8 cellular contexts compared by ENCODE assay signal in the genomic region with DNA sequence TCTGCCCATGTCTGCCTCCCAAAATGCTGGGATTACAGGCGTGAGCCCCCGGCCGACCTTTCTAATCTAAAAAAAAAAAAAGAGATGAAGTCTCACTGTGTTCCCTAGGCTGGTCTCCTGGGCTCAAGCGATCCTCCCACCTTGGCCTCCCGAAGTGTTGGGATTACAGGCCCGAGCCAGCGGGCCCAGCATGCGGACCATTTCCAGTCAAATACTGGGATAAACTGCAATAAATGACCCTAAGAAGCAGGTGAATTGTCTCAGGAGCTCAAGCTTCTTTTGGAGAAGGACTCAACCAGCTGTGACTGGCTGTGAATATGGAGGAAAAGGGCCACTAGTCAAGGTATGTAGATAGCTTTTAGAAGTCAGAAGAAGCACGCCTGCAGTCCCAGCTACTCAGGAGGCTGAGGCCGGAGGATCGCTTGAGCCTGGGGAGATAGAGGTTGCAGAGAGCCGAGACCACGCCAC. TPM values are rescaled to one million over a fixed set of nuclear protein-coding genes. Genes with fewer than 3 reads are reported as not detected.
DNase-seq lines count a peak whose midpoint lies in the region; ATAC-seq lines count a peak whose summit lies in the region.

No MANE protein-coding gene starts in this region.

- H3K27ac ChIP-seq in substantia nigra (ENCODE audit: low read depth, low read length, poor library complexity, severe bottlenecking), result peak overlapping the region; percentile 95

- peak overlapping the region; percentile 88 for H3K27ac Mint-ChIP-seq in activated CD4-positive, alpha-beta T cell treated with anti-CD3 and anti-CD28 coated beads for 36 hours
- H3K27ac Mint-ChIP-seq in activated T-cell treated with anti-CD3 and anti-CD28 coated beads, Interleukin-2, amount 50 U/mL, for 24 hours, result peak overlapping the region; percentile 97

- intact Hi-C loops in activated CD4-positive, alpha-beta T cell treated with anti-CD3 and anti-CD28 coated beads for 36 hours (cut with DNase I, micrococcal nuclease), result loop anchor here (1.0 to 10.0 kb wide), 12 partner anchors 35 to 516 kb away; a partner anchor contains a TSS

- H3K9me3 ChIP-seq in iPS-18c (ENCODE audit: control insufficient read depth, insufficient read depth, low read length), result no peaks in the 10 kb centered on the region

- H3K4me3 ChIP-seq in iPS-18c (ENCODE audit: insufficient read depth, low read depth, low read length), result peak overlapping the region; percentile 63

- CTCF ChIA-PET in activated CD4-positive, alpha-beta T cell treated with anti-CD3 and anti-CD28 coated beads for 36 hours (lab: Charles Lee), result interaction anchor here (0.5 to 8.9 kb wide), 15 partner anchors 16 to 515 kb away, joined by 3 to 102 read pairs (median 3); no protein-coding TSS in a partner anchor

- no peaks in the 10 kb centered on the region for H3K9me3 Mint-ChIP-seq in activated CD4-positive, alpha-beta T cell treated with anti-CD3 and anti-CD28 coated beads for 36 hours (ENCODE audit: low read depth)
- H3K9me3 Mint-ChIP-seq in activated T-cell treated with anti-CD3 and anti-CD28 coated beads, Interleukin-2, amount 50 U/mL, for 24 hours, result no peaks in the 10 kb centered on the region

- H3K27me3 Mint-ChIP-seq in activated CD4-positive, alpha-beta T cell treated with anti-CD3 and anti-CD28 coated beads for 36 hours, result no peaks in the 10 kb centered on the region
- H3K27me3 Mint-ChIP-seq in activated T-cell treated with anti-CD3 and anti-CD28 coated beads, Interleukin-2, amount 50 U/mL, for 24 hours, result no peaks in the 10 kb centered on the region

- H3K36me3 Mint-ChIP-seq in activated CD4-positive, alpha-beta T cell treated with anti-CD3 and anti-CD28 coated beads for 36 hours (ENCODE audit: low read depth), result peaks cover 17% of the 10 kb centered on the region
- peaks cover 35% of the 10 kb centered on the region for H3K36me3 Mint-ChIP-seq in activated T-cell treated with anti-CD3 and anti-CD28 coated beads, Interleukin-2, amount 50 U/mL, for 24 hours (ENCODE audit: low read depth)

- H3K4me3 Mint-ChIP-seq in activated CD4-positive, alpha-beta T cell treated with anti-CD3 and anti-CD28 coated beads for 36 hours, result peak overlapping the region; percentile 86
- peak overlapping the region; percentile 92 for H3K4me3 Mint-ChIP-seq in activated T-cell treated with anti-CD3 and anti-CD28 coated beads, Interleukin-2, amount 50 U/mL, for 24 hours

- peaks cover 51% of the 10 kb centered on the region for H3K4me1 Mint-ChIP-seq in activated CD4-positive, alpha-beta T cell treated with anti-CD3 and anti-CD28 coated beads for 36 hours
- H3K4me1 Mint-ChIP-seq in activated T-cell treated with anti-CD3 and anti-CD28 coated beads, Interleukin-2, amount 50 U/mL, for 24 hours (ENCODE audit: low read depth), result peaks cover 58% of the 10 kb centered on the region

- POLR2A ChIA-PET in activated CD4-positive, alpha-beta T cell treated with anti-CD3 and anti-CD28 coated beads for 36 hours (lab: Charles Lee), result interaction anchor here (0.6 to 3.8 kb wide), 8 partner anchors 24 to 93 kb away, joined by 3 to 93 read pairs (median 4); no protein-coding TSS in a partner anchor

- DNase-seq in activated CD4-positive, alpha-beta T cell treated with anti-CD3 and anti-CD28 coated beads for 36 hours, result no peak
- no peak for DNase-seq in activated CD4-positive, alpha-beta T cell treated with anti-CD3 and anti-CD28 coated beads for 4 hours
- DNase-seq in activated T-cell treated with anti-CD3 and anti-CD28 coated beads, Interleukin-2, amount 50 U/mL, for 24 hours, result no peak
- DNase-seq in substantia nigra (lab: John Stamatoyannopoulos, UW) (peak in 1 of 49 donors; percentile 40), D341Med (ENCODE audit: low spot score) (no peak)

- peak; percentile 3 for ATAC-seq in activated CD4-positive, alpha-beta T cell treated with anti-CD3 and anti-CD28 coated beads for 36 hours
- ATAC-seq in GM21515 (IDR thresholded peaks at IDR 0.05; ENCODE audit: unreplicated experiment) (no peak), HG03095 (IDR thresholded peaks at IDR 0.05; ENCODE audit: unreplicated experiment) (no peak)

RNA-seq across cellular contexts. Expression of a gene that starts 0.6 kb away (rescaled TPM):
- total RNA-seq in activated CD4-positive, alpha-beta T cell treated with anti-CD3 and anti-CD28 coated beads for 36 hours, result 100 to 1,000 TPM; 106 to 126 TPM

RNA-seq across cellular contexts. Expression of a gene that starts 36.0 kb away (rescaled TPM):
- total RNA-seq in activated CD4-positive, alpha-beta T cell treated with anti-CD3 and anti-CD28 coated beads for 36 hours, result 10 to 100 TPM; 42.7 to 45.3 TPM
